1 cellular context compared by ENCODE assay signal in genomic region chr1:228809621-228810313, GRCh38.
TF ChIP-seq lines count a peak whose summit lies in the region.

No MANE protein-coding gene starts in this region.

TF ChIP-seq in HepG2, 621 proteins besides CTCF, POLR2A, EP300 and RAD21 (continued from another document):
- TF ChIP-seq AHDC1 (CRISPR knock-in tag; IDR thresholded peaks at IDR 0.05; ENCODE audit: borderline replicate concordance) (no peak), ZNF781 (CRISPR knock-in tag; IDR thresholded peaks at IDR 0.05; ENCODE audit: borderline replicate concordance, not compliant biosample characterization) (no peak), MIER3 (CRISPR knock-in tag; IDR thresholded peaks at IDR 0.05; ENCODE audit: borderline replicate concordance) (no peak), ZBTB33 (CRISPR knock-in tag; IDR thresholded peaks at IDR 0.05) (0 out of 2 replicates have a peak, but pooled peaks have one; percentile 18), ZNF646 (CRISPR knock-in tag; IDR thresholded peaks at IDR 0.05) (no peak), ZNF207 (IDR thresholded peaks at IDR 0.05; ENCODE audit: borderline replicate concordance) (no peak), CREM (IDR thresholded peaks at IDR 0.05) (no peak), CREM (CRISPR knock-in tag; IDR thresholded peaks at IDR 0.05) (no peak), FOXJ3 (CRISPR knock-in tag; IDR thresholded peaks at IDR 0.05; ENCODE audit: borderline replicate concordance) (no peak), ARID2 (CRISPR knock-in tag; IDR thresholded peaks at IDR 0.05; ENCODE audit: borderline replicate concordance) (no peak), ZNF687 (CRISPR knock-in tag; IDR thresholded peaks at IDR 0.05) (peak; percentile 36), PBX3 (CRISPR knock-in tag; IDR thresholded peaks at IDR 0.05; ENCODE audit: borderline replicate concordance) (no peak), ZNF432 (CRISPR knock-in tag; IDR thresholded peaks at IDR 0.05; ENCODE audit: borderline replicate concordance) (no peak), ZNF235 (CRISPR knock-in tag; IDR thresholded peaks at IDR 0.05; ENCODE audit: borderline replicate concordance) (no peak), PBX2 (CRISPR knock-in tag; IDR thresholded peaks at IDR 0.05) (no peak), AFF4 (CRISPR knock-in tag; IDR thresholded peaks at IDR 0.05) (no peak), PHF21A (CRISPR knock-in tag; IDR thresholded peaks at IDR 0.05) (no peak), ARNT (IDR thresholded peaks at IDR 0.05) (no peak), ZSCAN25 (CRISPR knock-in tag; IDR thresholded peaks at IDR 0.05) (peak; percentile 97), NFKBIZ (CRISPR knock-in tag; IDR thresholded peaks at IDR 0.05) (no peak), ZBTB4 (CRISPR knock-in tag; IDR thresholded peaks at IDR 0.05; ENCODE audit: borderline replicate concordance) (no peak)
TF ChIP-seq in HepG2: peak in this region for 5.
